1 cellular context compared by ENCODE assay signal in genomic region chr7:155071121-155071651, GRCh38.
TF ChIP-seq lines count a peak whose summit lies in the region.

No MANE protein-coding gene starts in this region.

TF ChIP-seq in SK-N-SH treated with all-trans-retinoic acid at 6 μM for 48 hours, 23 proteins besides CTCF, POLR2A, EP300 and RAD21 (continued from another document):
- TF ChIP-seq CSRNP3 (CRISPR knock-in tag; IDR thresholded peaks at IDR 0.05) (no peak), ISL1 (CRISPR knock-in tag; IDR thresholded peaks at IDR 0.05) (no peak), CSDC2 (CRISPR knock-in tag; IDR thresholded peaks at IDR 0.05) (no peak), GLIS3 (CRISPR knock-in tag; IDR thresholded peaks at IDR 0.05) (no peak), BACH2 (CRISPR knock-in tag; IDR thresholded peaks at IDR 0.05; ENCODE audit: borderline replicate concordance) (no peak), ARNTL (CRISPR knock-in tag; IDR thresholded peaks at IDR 0.05; ENCODE audit: borderline replicate concordance, low read depth) (no peak), PATZ1 (CRISPR knock-in tag; IDR thresholded peaks at IDR 0.05; ENCODE audit: borderline replicate concordance) (no peak), TOX (CRISPR knock-in tag; IDR thresholded peaks at IDR 0.05; ENCODE audit: borderline replicate concordance) (no peak), ZFP3 (CRISPR knock-in tag; IDR thresholded peaks at IDR 0.05) (no peak), POU6F1 (CRISPR knock-in tag; IDR thresholded peaks at IDR 0.05; ENCODE audit: borderline replicate concordance, low read depth) (no peak), RARB (CRISPR knock-in tag; IDR thresholded peaks at IDR 0.05) (no peak)
TF ChIP-seq in SK-N-SH treated with all-trans-retinoic acid at 6 μM for 48 hours: peak in this region for 0.
